In genomic region chr15:52291204-52291603, GRCh38 we compare ENCODE assay signal across 18 cellular contexts. TPM values are rescaled to one million over a fixed set of nuclear protein-coding genes. Genes with fewer than 3 reads are reported as not detected.
DNase-seq lines count a peak whose midpoint lies in the region; ATAC-seq and TF ChIP-seq lines count a peak whose summit lies in the region.
"Had no signal": no experiment of that assay in that cellular context is flagged by ENCODE, and none has a peak within 500 bp of the region (broad histone marks: within the 10 kb centered on the region; RNA-seq: fewer than 3 reads in every experiment).

No MANE protein-coding gene starts in this region.

- H3K9me3 Mint-ChIP-seq in IgD-negative memory B cell (peaks cover 0 to 2% (median 0%) of the 10 kb centered on the region in 3 donors), neural crest cell (peaks cover 3% of the 10 kb centered on the region)
- H3K9me3 Mint-ChIP-seq: activated CD4-positive, alpha-beta memory T cell treated with anti-CD3 and anti-CD28 coated beads for 36 hours; activated T-helper 17 cell treated with anti-CD3 and anti-CD28 coated beads, Interleukin-2, amount 50 U/mL, for 72 hours; natural killer cell treated with Interleukin-12 subunit alpha and Interleukin-12 subunit beta and Interleukin-15 and Interleukin-18, amount 100 ng/mL, for 72 hours had no signal

- H3K4me3 Mint-ChIP-seq in IgD-negative memory B cell: peak overlapping the region; percentile 11 to 85 (median 63)
- H3K4me3 Mint-ChIP-seq in neural crest cell: no peak overlapping the region
- H3K4me3 Mint-ChIP-seq in T-helper 17 cell: no peak overlapping the region
- H3K4me3 Mint-ChIP-seq: activated CD4-positive, alpha-beta memory T cell treated with anti-CD3 and anti-CD28 coated beads for 36 hours; activated T-helper 17 cell treated with anti-CD3 and anti-CD28 coated beads, Interleukin-2, amount 50 U/mL, for 72 hours; natural killer cell treated with Interleukin-12 subunit alpha and Interleukin-12 subunit beta and Interleukin-15 and Interleukin-18, amount 100 ng/mL, for 72 hours had no signal

- no peak for TF ChIP-seq CTCF in GM12865 (IDR thresholded peaks at IDR 0.05; ENCODE audit: insufficient read depth, low read depth, low read length, missing control alignments)
- no peak for TF ChIP-seq CTCF in neural crest cell (conservative IDR thresholded peaks at IDR 0.05)

- peaks cover 10 to 20% (median 13%) of the 10 kb centered on the region in 3 donors for H3K4me1 Mint-ChIP-seq in IgD-negative memory B cell
- peaks cover 26% of the 10 kb centered on the region for H3K4me1 Mint-ChIP-seq in neural crest cell
- peaks cover 10% of the 10 kb centered on the region for H3K4me1 Mint-ChIP-seq in T-helper 17 cell

- H3K4me3 ChIP-seq in GM12865 (ENCODE audit: low read depth, low read length): no peak overlapping the region
- H3K4me3 ChIP-seq: ascending aorta, lung had no signal

- ATAC-seq in GM19351 (IDR thresholded peaks at IDR 0.05; ENCODE audit: unreplicated experiment) (peak; percentile 55), T-helper 17 cell (no peak)
- ATAC-seq: PC-3 had no signal

- H3K27me3 Mint-ChIP-seq in IgD-negative memory B cell: peaks cover 12% of the 10 kb centered on the region
- peaks cover 19% of the 10 kb centered on the region for H3K27me3 Mint-ChIP-seq in neural crest cell (ENCODE audit: low read depth)
- H3K27me3 Mint-ChIP-seq in T-helper 17 cell: peaks cover 32% of the 10 kb centered on the region

- DNase-seq in GM12865 (ENCODE audit: low read depth) (peak; percentile 63), neural crest cell (ENCODE audit: low read depth, low spot score) (no peak), NCI-H748 (lab: John Stamatoyannopoulos, UW; ENCODE audit: unreplicated experiment) (no peak), erythroblast (lab: John Stamatoyannopoulos, UW) (no peak), T-helper 17 cell (no peak)
- DNase-seq: activated CD4-positive, alpha-beta memory T cell treated with anti-CD3 and anti-CD28 coated beads for 36 hours; BE2C; DMS53; NCI-H1694 treated with DMSO at 0.1 percent for 48 hours; NCI-H510A; PC-3; substantia nigra had no signal

- peak overlapping the region in 1 of 3 donors; percentile 87 for H3K27ac Mint-ChIP-seq in IgD-negative memory B cell
- H3K27ac Mint-ChIP-seq in neural crest cell (ENCODE audit: unreplicated experiment): peak overlapping the region; percentile 53
- no peak overlapping the region for H3K27ac Mint-ChIP-seq in T-helper 17 cell
- H3K27ac Mint-ChIP-seq: activated CD4-positive, alpha-beta memory T cell treated with anti-CD3 and anti-CD28 coated beads for 36 hours; natural killer cell treated with Interleukin-12 subunit alpha and Interleukin-12 subunit beta and Interleukin-15 and Interleukin-18, amount 100 ng/mL, for 72 hours had no signal

- no peak for TF ChIP-seq POLR2A in erythroblast (IDR thresholded peaks at IDR 0.05; ENCODE audit: low read length)

- H3K9me3 ChIP-seq in T-helper 17 cell (ENCODE audit: control insufficient read depth, low read length, poor library complexity, severe bottlenecking): no peaks in the 10 kb centered on the region
- H3K9me3 ChIP-seq: ascending aorta, BE2C had no signal

- no peaks in the 10 kb centered on the region for H3K36me3 Mint-ChIP-seq in IgD-negative memory B cell
- peaks cover 4% of the 10 kb centered on the region for H3K36me3 Mint-ChIP-seq in neural crest cell (ENCODE audit: low read depth)
- peaks cover 3% of the 10 kb centered on the region for H3K36me3 Mint-ChIP-seq in T-helper 17 cell (ENCODE audit: low read depth)
- H3K36me3 Mint-ChIP-seq: activated CD4-positive, alpha-beta memory T cell treated with anti-CD3 and anti-CD28 coated beads for 36 hours; natural killer cell treated with Interleukin-12 subunit alpha and Interleukin-12 subunit beta and Interleukin-15 and Interleukin-18, amount 100 ng/mL, for 72 hours had no signal

RNA-seq across cellular contexts. Expression of gene MYO5C, which starts 4.4 kb away (rescaled TPM):
- polyA plus RNA-seq in IgD-negative memory B cell: 0.88 TPM
- total RNA-seq in neural crest cell: 7.7 and 7.8 TPM in 2 replicates
- 1 to 10 TPM; 1.5 to 3.3 TPM for total RNA-seq in T-helper 17 cell

Comparison
In these comparisons a context has a peak if more than half of its experiments do, and no peak if none do; other contexts are left out.
1. H3K4me3 Mint-ChIP-seq: peak in IgD-negative memory B cell (4 of 4); none in neural crest cell (single experiment) and T-helper 17 cell (single experiment).